ENCODE assay signal across 11 cellular contexts in the genomic region with DNA sequence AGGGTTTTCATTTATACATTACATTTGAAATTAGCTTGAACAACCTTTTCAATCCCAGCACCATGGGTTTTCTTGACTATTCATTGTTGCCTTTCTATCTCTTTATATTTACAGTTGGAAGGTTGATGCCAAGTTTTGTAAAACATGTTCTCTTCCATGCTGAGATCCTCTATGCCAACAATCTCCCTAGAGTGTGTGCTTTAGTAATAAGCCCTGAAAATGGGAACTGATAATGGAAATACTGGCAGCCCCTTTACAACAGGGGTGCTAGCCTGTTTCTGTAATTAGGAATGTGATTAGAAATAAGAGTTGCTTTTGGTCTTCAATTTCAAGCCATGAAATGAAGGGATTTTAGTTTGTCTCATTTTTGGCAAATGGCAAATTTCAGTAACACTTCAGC.
"Had no signal": no experiment of that assay in that cellular context is flagged by ENCODE, and none has a peak within 500 bp of the region (broad histone marks: within the 10 kb centered on the region; RNA-seq: fewer than 3 reads in every experiment).

No MANE protein-coding gene starts in this region.

- H3K4me3 ChIP-seq: heart right ventricle, lower lobe of right lung, ovary, spleen had no signal

- ATAC-seq: heart right ventricle, lower lobe of right lung, sciatic nerve had no signal

- DNase-seq: activated CD4-positive, alpha-beta T cell treated with anti-CD3 and anti-CD28 coated beads, Interleukin-2, amount 50 U/mL, for 1 hour; activated naive CD4-positive, alpha-beta T cell; activated naive CD8-positive, alpha-beta T cell treated with anti-CD3 and anti-CD28 coated beads, Interleukin-2, amount 10 ng/mL, durations not matched to agents 7 days and 5 days; central memory CD4-positive, alpha-beta T cell; cortex of kidney; effector CD4-positive, alpha-beta T cell; heart right ventricle; lower lobe of right lung; ovary; spleen had no signal

- H3K36me3 ChIP-seq: heart right ventricle, lower lobe of right lung, ovary, spleen had no signal

- H3K27me3 ChIP-seq: heart right ventricle, ovary, spleen had no signal

- H3K27ac ChIP-seq: heart right ventricle, lower lobe of right lung, ovary, spleen had no signal

- H3K4me1 ChIP-seq: spleen had no signal

- H3K9me3 ChIP-seq: heart right ventricle, lower lobe of right lung, ovary, spleen had no signal
